16 cellular contexts compared by ENCODE assay signal in the genomic region with DNA sequence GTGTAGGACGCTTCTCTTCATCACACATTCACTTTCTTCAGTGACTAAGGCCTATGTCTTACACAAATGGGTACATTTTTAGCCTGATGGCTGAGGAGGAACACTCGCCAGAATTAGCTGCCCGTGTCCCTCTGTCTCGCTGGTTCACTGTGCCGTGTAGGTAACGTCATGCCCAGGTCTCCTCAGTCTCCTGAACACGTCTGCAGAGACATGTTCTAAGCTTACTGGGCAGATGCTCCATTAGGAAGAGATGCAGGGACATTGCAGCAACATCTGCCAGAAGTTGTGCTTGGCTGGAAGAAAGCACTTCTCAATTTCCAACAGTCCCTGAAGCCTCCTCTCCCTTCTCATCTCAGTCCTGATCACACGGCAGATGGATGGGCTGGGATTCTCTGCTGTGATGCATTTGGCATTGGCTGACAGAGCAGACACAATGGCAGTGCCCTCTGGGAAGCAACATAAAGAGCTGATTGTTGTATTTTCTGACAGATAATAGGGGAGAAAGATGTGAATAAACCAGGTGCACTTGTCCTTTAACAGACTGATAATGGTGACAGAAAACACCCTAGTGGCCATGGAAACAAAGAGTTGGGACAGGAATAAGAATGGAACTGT. TPM values are rescaled to one million over a fixed set of nuclear protein-coding genes. Genes with fewer than 3 reads are reported as not detected.
DNase-seq lines count a peak whose midpoint lies in the region; FAIRE-seq and TF ChIP-seq lines count a peak whose summit lies in the region.
"Had no signal": no experiment of that assay in that cellular context is flagged by ENCODE, and none has a peak within 500 bp of the region (broad histone marks: within the 10 kb centered on the region; RNA-seq: fewer than 3 reads in every experiment).

No MANE protein-coding gene starts in this region.

- TF ChIP-seq POLR2A in GM12892 (IDR thresholded peaks at IDR 0.05; ENCODE audit: low read depth, low read length) (no peak), tibial nerve (IDR thresholded peaks at IDR 0.05) (no peak), adrenal gland (IDR thresholded peaks at IDR 0.05) (no peak)

- intact Hi-C loops in adrenal gland (cut with DNase I): loop anchor here (5.0 kb wide), 2 partner anchors 192 to 207 kb away; no protein-coding TSS in a partner anchor

- H3K4me3 Mint-ChIP-seq in glutamatergic neuron (ENCODE audit: unreplicated experiment): no peak overlapping the region
- H3K4me3 Mint-ChIP-seq: T-cell had no signal

- no peaks in the 10 kb centered on the region for H3K4me1 ChIP-seq in tibial nerve
- H3K4me1 ChIP-seq in adrenal gland (replicated peaks in 1 of 2): peaks cover 0 to 3% of the 10 kb centered on the region in 2 donors

- peak; percentile 37 for DNase-seq in DMS 273 (lab: John Stamatoyannopoulos, UW; ENCODE audit: unreplicated experiment)
- DNase-seq in DMS 273 treated with DMSO at 0.1 percent for 48 hours (lab: John Stamatoyannopoulos, UW): no peak
- DNase-seq in NCI-H345 treated with DMSO at 0.1 percent for 48 hours (lab: John Stamatoyannopoulos, UW; ENCODE audit: unreplicated experiment): peak; percentile 59
- no peak for DNase-seq in glutamatergic neuron
- peak; percentile 70 for DNase-seq in retina
- no peak for DNase-seq in GM12892 (ENCODE audit: insufficient read length)
- DNase-seq in tibial nerve (ENCODE audit: low spot score in 2 of 2): no peak
- no peak for DNase-seq in adrenal gland
- DNase-seq: DMS53, NCI-H526 treated with DMSO at 0.1 percent for 48 hours, T-cell had no signal

- no peak overlapping the region for H3K27ac ChIP-seq in tibial nerve
- no peak overlapping the region for H3K27ac ChIP-seq in adrenal gland
- H3K27ac ChIP-seq: 22Rv1; BLaER1 treated with 17β-estradiol and CSF1 and Interleukin-3, amounts not matched to agents 10 nM and 100 nM; SK-N-MC had no signal

- no peaks in the 10 kb centered on the region for H3K27me3 ChIP-seq in tibial nerve
- no peaks in the 10 kb centered on the region for H3K27me3 ChIP-seq in adrenal gland
- H3K27me3 ChIP-seq: BLaER1 treated with 17β-estradiol and CSF1 and Interleukin-3, amounts not matched to agents 10 nM and 100 nM had no signal

- H3K9me3 Mint-ChIP-seq in glutamatergic neuron (ENCODE audit: unreplicated experiment): no peaks in the 10 kb centered on the region

- H3K4me3 ChIP-seq in tibial nerve (no peak overlapping the region), adrenal gland (no peak overlapping the region)
- H3K4me3 ChIP-seq: BLaER1 treated with 17β-estradiol and CSF1 and Interleukin-3, amounts not matched to agents 10 nM and 100 nM; SK-N-MC had no signal

- no peak for TF ChIP-seq CTCF in glutamatergic neuron (IDR thresholded peaks at IDR 0.05; ENCODE audit: partially characterized antibody, unreplicated experiment)
- no peak for TF ChIP-seq CTCF in tibial nerve (IDR thresholded peaks at IDR 0.05)
- no peak for TF ChIP-seq CTCF in adrenal gland (IDR thresholded peaks at IDR 0.05)

- H3K4me1 Mint-ChIP-seq in glutamatergic neuron (ENCODE audit: low read depth, unreplicated experiment): peaks cover 19% of the 10 kb centered on the region

- H3K9me3 ChIP-seq in tibial nerve (no peaks in the 10 kb centered on the region), adrenal gland (replicated peaks in 1 of 3) (no peaks in the 10 kb centered on the region)
- H3K9me3 ChIP-seq: BLaER1 treated with 17β-estradiol and CSF1 and Interleukin-3, amounts not matched to agents 10 nM and 100 nM had no signal

- WGBS in tibial nerve, 2 donors: 66 to 73% methylated on average over 8 of the region's 8 CpGs
- 72 to 78% (median 75%) methylated on average over 8 of the region's 8 CpGs for WGBS in adrenal gland, 4 donors

- no peaks in the 10 kb centered on the region for H3K36me3 Mint-ChIP-seq in glutamatergic neuron (ENCODE audit: unreplicated experiment)
- H3K36me3 Mint-ChIP-seq: T-cell had no signal

- no peak for FAIRE-seq in GM12892 (lab: Jason Lieb, UNC)
- FAIRE-seq: HTR-8/SVneo had no signal

- peaks cover 4% of the 10 kb centered on the region for H3K27me3 Mint-ChIP-seq in glutamatergic neuron (ENCODE audit: unreplicated experiment)

- H3K27ac Mint-ChIP-seq in glutamatergic neuron (ENCODE audit: unreplicated experiment): peak overlapping the region; percentile 69
- H3K27ac Mint-ChIP-seq: T-cell had no signal

- H3K36me3 ChIP-seq in tibial nerve: no peaks in the 10 kb centered on the region
- no peaks in the 10 kb centered on the region for H3K36me3 ChIP-seq in adrenal gland (replicated peaks in 1 of 2)
- H3K36me3 ChIP-seq: BLaER1 treated with 17β-estradiol and CSF1 and Interleukin-3, amounts not matched to agents 10 nM and 100 nM had no signal

- no peak for TF ChIP-seq EP300 in tibial nerve (IDR thresholded peaks at IDR 0.05)

RNA-seq across cellular contexts. Expression of gene LYZL4, which starts 29.2 kb away (rescaled TPM):
- total RNA-seq in glutamatergic neuron (ENCODE audit: unreplicated experiment): not detected
- not detected for polyA plus RNA-seq in GM12892 (2012; ENCODE audit: missing spikeins)
- total RNA-seq in tibial nerve: not detected
- not detected for total RNA-seq in adrenal gland
- not detected for polyA plus RNA-seq in adrenal gland
- total RNA-seq: Right ventricle myocardium inferior, T-cell had no signal

Comparison
In these comparisons a context has a peak if more than half of its experiments do, and no peak if none do; other contexts are left out.
1. DNase-seq: peak in DMS 273 (single experiment), NCI-H345 treated with DMSO at 0.1 percent for 48 hours (single experiment) and retina (single experiment); none in DMS 273 treated with DMSO at 0.1 percent for 48 hours (single experiment), glutamatergic neuron (single experiment), GM12892 (single experiment), tibial nerve (0 of 2) and adrenal gland (0 of 7).